In the genomic region with DNA sequence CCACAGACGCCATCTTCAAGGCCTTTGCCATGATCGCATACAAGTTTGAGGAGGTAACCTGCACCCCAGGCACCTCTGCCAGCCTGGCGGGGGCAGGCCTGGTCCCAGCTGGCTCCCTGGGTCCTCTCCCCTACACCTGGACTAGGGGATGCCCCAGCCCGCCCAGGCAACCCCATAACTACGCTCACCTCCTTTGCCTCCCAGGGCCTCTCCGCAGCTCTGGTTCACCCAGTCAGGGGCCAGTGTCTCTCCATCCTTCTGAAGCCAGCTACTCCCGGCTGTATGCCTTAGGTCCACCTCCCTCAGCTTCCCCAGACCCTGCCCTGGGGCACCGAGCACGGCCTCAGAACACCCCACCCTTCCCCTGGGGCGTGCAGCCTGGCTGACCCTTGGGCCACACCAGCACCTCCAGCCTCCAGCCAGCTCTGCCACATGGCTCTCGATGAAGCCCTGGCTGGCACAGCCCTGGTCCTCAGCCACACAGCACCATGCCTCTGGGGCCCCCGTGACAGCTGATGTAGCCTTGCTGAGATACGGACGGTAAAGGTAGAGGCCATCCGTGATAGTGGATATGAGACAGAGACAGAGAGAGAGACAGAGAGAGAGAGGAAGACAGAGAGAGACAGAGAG, we compare ENCODE assay signal across 24 cellular contexts.
DNase-seq lines count a peak whose midpoint lies in the region; ATAC-seq and TF ChIP-seq lines count a peak whose summit lies in the region.
"Had no signal": no experiment of that assay in that cellular context is flagged by ENCODE, and none has a peak within 500 bp of the region (broad histone marks: within the 10 kb centered on the region; RNA-seq: fewer than 3 reads in every experiment).

No MANE protein-coding gene starts in this region.

- no peaks in the 10 kb centered on the region for H3K36me3 Mint-ChIP-seq in T-helper 17 cell (ENCODE audit: low read depth)
- peaks cover 12% of the 10 kb centered on the region for H3K36me3 Mint-ChIP-seq in stimulated activated memory B cell treated with anti-CD40 and anti-IgM and Interleukin-4, amounts not matched to agents 10 μg/mL and 1 μg/mL and 100 μg/mL, for 72 hours

- no peaks in the 10 kb centered on the region for H3K9me3 ChIP-seq in right cardiac atrium (ENCODE audit: control insufficient read depth, low read length)
- H3K9me3 ChIP-seq in T-helper 17 cell (ENCODE audit: control insufficient read depth, low read length, poor library complexity, severe bottlenecking): no peaks in the 10 kb centered on the region
- H3K9me3 ChIP-seq in lower lobe of right lung: no peaks in the 10 kb centered on the region
- H3K9me3 ChIP-seq: BLaER1 treated with 17β-estradiol and CSF1 and Interleukin-3, amounts not matched to agents 10 nM and 100 nM; HAP-1 had no signal

- H3K4me1 ChIP-seq in right cardiac atrium (ENCODE audit: control insufficient read depth, insufficient read depth, low read length) (no peaks in the 10 kb centered on the region), lower lobe of right lung (no peaks in the 10 kb centered on the region)
- H3K4me1 ChIP-seq: BLaER1 treated with 17β-estradiol and CSF1 and Interleukin-3, amounts not matched to agents 10 nM and 100 nM; HAP-1 had no signal

- 90% methylated on average over 15 of the region's 15 CpGs for WGBS in right cardiac atrium

- no peak for ATAC-seq in right cardiac atrium
- ATAC-seq in left cardiac atrium: no peak
- no peak for ATAC-seq in T-helper 17 cell
- no peak for ATAC-seq in lower lobe of right lung
- ATAC-seq in stimulated activated memory B cell treated with anti-CD40 and anti-IgM and Interleukin-4, amounts not matched to agents 10 μg/mL and 1 μg/mL and 100 μg/mL, for 72 hours: peak; percentile 13
- ATAC-seq in GM18511 (IDR thresholded peaks at IDR 0.05; ENCODE audit: unreplicated experiment): no peak
- ATAC-seq in GM21390 (IDR thresholded peaks at IDR 0.05; ENCODE audit: unreplicated experiment): no peak

- H3K27me3 ChIP-seq in right cardiac atrium (ENCODE audit: control insufficient read depth, insufficient read depth): no peaks in the 10 kb centered on the region
- no peaks in the 10 kb centered on the region for H3K27me3 ChIP-seq in lower lobe of right lung (ENCODE audit: low read depth)
- H3K27me3 ChIP-seq: BLaER1 treated with 17β-estradiol and CSF1 and Interleukin-3, amounts not matched to agents 10 nM and 100 nM had no signal

- no peaks in the 10 kb centered on the region for H3K27me3 Mint-ChIP-seq in T-helper 17 cell
- no peaks in the 10 kb centered on the region for H3K27me3 Mint-ChIP-seq in stimulated activated memory B cell treated with anti-CD40 and anti-IgM and Interleukin-4, amounts not matched to agents 10 μg/mL and 1 μg/mL and 100 μg/mL, for 72 hours
- H3K27me3 Mint-ChIP-seq: CD4-positive, alpha-beta T cell had no signal

- DNase-seq in right cardiac atrium: peak in 2 of 3 donors; percentile 19 to 44
- DNase-seq in left cardiac atrium: no peak
- no peak for DNase-seq in T-helper 17 cell
- DNase-seq in lower lobe of right lung: peak; percentile 30
- no peak for DNase-seq in mucosa of gallbladder (ENCODE audit: low spot score)
- DNase-seq: AML-193; CD4-positive, alpha-beta T cell; GM23248; HFFc6; KBM-7; MV-4-11; NCI-H1105; NCI-H1436 treated with DMSO at 0.1 percent for 48 hours; NCI-H187 treated with DMSO at 0.1 percent for 48 hours; NCI-H524; NCI-H774; PC-9; RPMI8226; SHP77 had no signal

- no peaks in the 10 kb centered on the region for H3K36me3 ChIP-seq in lower lobe of right lung
- H3K36me3 ChIP-seq: HAP-1 had no signal

- peaks cover 7% of the 10 kb centered on the region for H3K4me1 Mint-ChIP-seq in T-helper 17 cell
- H3K4me1 Mint-ChIP-seq in stimulated activated memory B cell treated with anti-CD40 and anti-IgM and Interleukin-4, amounts not matched to agents 10 μg/mL and 1 μg/mL and 100 μg/mL, for 72 hours: no peaks in the 10 kb centered on the region

- H3K27ac ChIP-seq in right cardiac atrium (ENCODE audit: low read length) (no peak overlapping the region), lower lobe of right lung (no peak overlapping the region)
- H3K27ac ChIP-seq: BLaER1 treated with 17β-estradiol and CSF1 and Interleukin-3, amounts not matched to agents 10 nM and 100 nM; GM23248; PC-9 had no signal

- intact Hi-C loops in right cardiac atrium (cut with DNase I): no loop called here
- intact Hi-C loops in left cardiac atrium (cut with DNase I): no loop called here
- intact Hi-C loops in lower lobe of right lung (cut with DNase I): no loop called here

- H3K27ac Mint-ChIP-seq in T-helper 17 cell: peak overlapping the region; percentile 9
- H3K27ac Mint-ChIP-seq in stimulated activated memory B cell treated with anti-CD40 and anti-IgM and Interleukin-4, amounts not matched to agents 10 μg/mL and 1 μg/mL and 100 μg/mL, for 72 hours: no peak overlapping the region
- H3K27ac Mint-ChIP-seq: CD4-positive, alpha-beta T cell; HFFc6 had no signal

- no peak overlapping the region for H3K4me3 Mint-ChIP-seq in T-helper 17 cell
- H3K4me3 Mint-ChIP-seq in stimulated activated memory B cell treated with anti-CD40 and anti-IgM and Interleukin-4, amounts not matched to agents 10 μg/mL and 1 μg/mL and 100 μg/mL, for 72 hours: no peak overlapping the region
- H3K4me3 Mint-ChIP-seq: CD4-positive, alpha-beta T cell; HFFc6 had no signal

- no peak for TF ChIP-seq CTCF in lower lobe of right lung (IDR thresholded peaks at IDR 0.05)

- H3K9me3 Mint-ChIP-seq in stimulated activated memory B cell treated with anti-CD40 and anti-IgM and Interleukin-4, amounts not matched to agents 10 μg/mL and 1 μg/mL and 100 μg/mL, for 72 hours: no peaks in the 10 kb centered on the region
- H3K9me3 Mint-ChIP-seq: CD4-positive, alpha-beta T cell; HFFc6 had no signal

- H3K4me3 ChIP-seq in right cardiac atrium (ENCODE audit: low read length) (no peak overlapping the region), lower lobe of right lung (no peak overlapping the region)
- H3K4me3 ChIP-seq: BLaER1 treated with 17β-estradiol and CSF1 and Interleukin-3, amounts not matched to agents 10 nM and 100 nM; GM23248; HAP-1; PC-9 had no signal

Comparison
In these comparisons a context has a peak if more than half of its experiments do, and no peak if none do; other contexts are left out.
1. DNase-seq: peak in right cardiac atrium (2 of 3) and lower lobe of right lung (single experiment); none in left cardiac atrium (single experiment), T-helper 17 cell (0 of 3) and mucosa of gallbladder (single experiment).